ENCODE assay signal across 15 cellular contexts in genomic region chr1:30798389-30798951, GRCh38. TPM values are rescaled to one million over a fixed set of nuclear protein-coding genes. Genes with fewer than 3 reads are reported as not detected.
DNase-seq lines count a peak whose midpoint lies in the region; ATAC-seq and TF ChIP-seq lines count a peak whose summit lies in the region.
"Had no signal": no experiment of that assay in that cellular context is flagged by ENCODE, and none has a peak within 500 bp of the region (broad histone marks: within the 10 kb centered on the region; RNA-seq: fewer than 3 reads in every experiment).

No MANE protein-coding gene starts in this region.

- no peak overlapping the region for H3K27ac Mint-ChIP-seq in CD4-positive, alpha-beta memory T cell
- H3K27ac Mint-ChIP-seq in effector memory CD8-positive, alpha-beta T cell = peak overlapping the region in 1 of 2 donors; percentile 85
- H3K27ac Mint-ChIP-seq: activated CD4-positive, alpha-beta T cell treated with anti-CD3 and anti-CD28 coated beads, Interleukin-2, amount 10 ng/mL, durations not matched to agents 24 days and 14 days; natural killer cell had no signal

- H2AFZ ChIP-seq in HCT116 (ENCODE audit: low read depth, low read length, poor library complexity, severe bottlenecking) = no peak overlapping the region

- H4K20me1 ChIP-seq in HCT116 (ENCODE audit: insufficient read depth) = no peaks in the 10 kb centered on the region

- no peak overlapping the region for H3K4me3 Mint-ChIP-seq in CD4-positive, alpha-beta memory T cell
- no peak overlapping the region for H3K4me3 Mint-ChIP-seq in effector memory CD8-positive, alpha-beta T cell
- H3K4me3 Mint-ChIP-seq: activated CD4-positive, alpha-beta T cell treated with anti-CD3 and anti-CD28 coated beads, Interleukin-2, amount 10 ng/mL, durations not matched to agents 24 days and 14 days; natural killer cell had no signal

- no peaks in the 10 kb centered on the region for H3K9me2 ChIP-seq in HCT116 (ENCODE audit: insufficient read depth)

- POLR2A ChIA-PET in HCT116 (lab: Charles Lee) = interaction anchor here (1.2 kb wide), 1 partner anchor 112 kb away, joined by 6 read pairs; no protein-coding TSS in a partner anchor
- POLR2A ChIA-PET in CD4-positive, alpha-beta memory T cell (lab: Charles Lee; ENCODE audit: partially characterized antibody) = no interaction called here

- no peaks in the 10 kb centered on the region for H3K36me3 Mint-ChIP-seq in CD4-positive, alpha-beta memory T cell
- H3K36me3 Mint-ChIP-seq in effector memory CD8-positive, alpha-beta T cell (ENCODE audit: insufficient read depth) = no peaks in the 10 kb centered on the region
- H3K36me3 Mint-ChIP-seq: natural killer cell had no signal

- TF ChIP-seq CTCF in HCT116 (IDR thresholded peaks at IDR 0.05 in 2 of 3, conservative IDR thresholded peaks at IDR 0.05 in 1 of 3; ENCODE audit: borderline replicate concordance in 1 of 3, insufficient read depth in 1 of 3, low read depth in 2 of 3, low read length in 2 of 3) = no peak
- TF ChIP-seq CTCF in breast epithelium (IDR thresholded peaks at IDR 0.05) = no peak
- TF ChIP-seq CTCF in spleen (IDR thresholded peaks at IDR 0.05 in 8 of 11, conservative IDR thresholded peaks at IDR 0.05 in 3 of 11) = no peak

- H3K79me2 ChIP-seq in HCT116 (ENCODE audit: insufficient read depth, low read length) = no peaks in the 10 kb centered on the region

- H3K4me3 ChIP-seq in HCT116 (replicated peaks in 1 of 2; ENCODE audit: low read depth in 1 of 2, low read length in 2 of 2) (no peak overlapping the region), breast epithelium (no peak overlapping the region), spleen (no peak overlapping the region)
- H3K4me3 ChIP-seq in CD4-positive, alpha-beta memory T cell (ENCODE audit: low read length in 2 of 2) = no peak overlapping the region

- H3K36me3 ChIP-seq in HCT116 (ENCODE audit: control insufficient read depth in 1 of 2, insufficient read depth in 2 of 2, low read length in 2 of 2) (no peaks in the 10 kb centered on the region), breast epithelium (no peaks in the 10 kb centered on the region), spleen (no peaks in the 10 kb centered on the region)
- no peaks in the 10 kb centered on the region for H3K36me3 ChIP-seq in CD4-positive, alpha-beta memory T cell (ENCODE audit: insufficient read depth, low read length)

- no peak overlapping the region for H3K9ac ChIP-seq in HCT116 (ENCODE audit: low read length)

- no peak for DNase-seq in HCT116 (ENCODE audit: low read depth, low spot score)
- DNase-seq in breast epithelium (ENCODE audit: low spot score in 2 of 2) = no peak
- peak; percentile 28 to 54 for DNase-seq in left colon
- no peak for DNase-seq in spleen
- DNase-seq in CD4-positive, alpha-beta memory T cell = no peak
- DNase-seq in activated effector memory CD4-positive, alpha-beta T cell treated with anti-CD3 and anti-CD28 coated beads, Interleukin-2, amount 50 U/mL, for 16 hours = no peak
- no peak for DNase-seq in effector memory CD8-positive, alpha-beta T cell
- DNase-seq: activated CD4-positive, alpha-beta T cell treated with anti-CD3 and anti-CD28 coated beads, Interleukin-2, amount 10 ng/mL, durations not matched to agents 24 days and 14 days; activated effector memory CD4-positive, alpha-beta T cell treated with Interleukin-2 at 50 U/mL for 16 hours; AML-193; KBM-7; natural killer cell; NCI-H187; SW 1271 had no signal

- H3K9me3 Mint-ChIP-seq in CD4-positive, alpha-beta memory T cell = no peaks in the 10 kb centered on the region
- H3K9me3 Mint-ChIP-seq in effector memory CD8-positive, alpha-beta T cell = no peaks in the 10 kb centered on the region
- H3K9me3 Mint-ChIP-seq: activated CD4-positive, alpha-beta T cell treated with anti-CD3 and anti-CD28 coated beads, Interleukin-2, amount 10 ng/mL, durations not matched to agents 24 days and 14 days; natural killer cell had no signal

- H3K27me3 ChIP-seq in HCT116 (ENCODE audit: insufficient read depth, low read length) (no peaks in the 10 kb centered on the region), breast epithelium (no peaks in the 10 kb centered on the region), spleen (replicated peaks in 1 of 7) (peaks cover 0 to 14% (median 0%) of the 10 kb centered on the region in 7 donors)
- H3K27me3 ChIP-seq in CD4-positive, alpha-beta memory T cell (ENCODE audit: insufficient read depth, low read length) = no peaks in the 10 kb centered on the region

- TF ChIP-seq POLR2A in HCT116 (IDR thresholded peaks at IDR 0.05; ENCODE audit: borderline replicate concordance, extremely low read depth, insufficient read depth, insufficient read length) (no peak), breast epithelium (IDR thresholded peaks at IDR 0.05) (no peak), spleen (IDR thresholded peaks at IDR 0.05) (no peak)

- TF ChIP-seq RAD21 in HCT116 (IDR thresholded peaks at IDR 0.05; ENCODE audit: low read depth) = no peak

- H3K27ac ChIP-seq in HCT116 (ENCODE audit: low read depth, low read length) (peak overlapping the region; percentile 65), breast epithelium (peak overlapping the region; percentile 65 to 73), spleen (peak overlapping the region in 7 of 8 donors; percentile 58 to 82 (median 71))
- H3K27ac ChIP-seq in CD4-positive, alpha-beta memory T cell (ENCODE audit: low read depth, low read length) = no peak overlapping the region

- WGBS in spleen, 5 donors = 41 to 53% (median 45%) methylated on average over 7 of the region's 7 CpGs

- H3K9me3 ChIP-seq in HCT116 (ENCODE audit: control insufficient read depth in 1 of 2, insufficient read depth in 1 of 2, low read depth in 1 of 2, low read length in 2 of 2) (no peaks in the 10 kb centered on the region), breast epithelium (no peaks in the 10 kb centered on the region), spleen (no peaks in the 10 kb centered on the region)
- H3K9me3 ChIP-seq in CD4-positive, alpha-beta memory T cell (ENCODE audit: control insufficient read depth in 1 of 2, low read length in 2 of 2) = no peaks in the 10 kb centered on the region

- peaks cover 0 to 5% of the 10 kb centered on the region in 2 donors for H3K27me3 Mint-ChIP-seq in CD4-positive, alpha-beta memory T cell
- H3K27me3 Mint-ChIP-seq in effector memory CD8-positive, alpha-beta T cell = peaks cover 4 to 14% of the 10 kb centered on the region in 2 donors

- peaks cover 29 to 38% of the 10 kb centered on the region in 2 experiments for H3K4me1 ChIP-seq in HCT116 (ENCODE audit: control insufficient read depth in 1 of 2, insufficient read depth in 2 of 2, low read length in 2 of 2)
- H3K4me1 ChIP-seq in breast epithelium = peaks cover 8% of the 10 kb centered on the region in 2 donors
- peaks cover 8 to 53% (median 39%) of the 10 kb centered on the region in 6 donors for H3K4me1 ChIP-seq in spleen
- peaks cover 5% of the 10 kb centered on the region for H3K4me1 ChIP-seq in CD4-positive, alpha-beta memory T cell (ENCODE audit: insufficient read depth, low read length)

- no peak for ATAC-seq in HCT116
- ATAC-seq in left colon = peak; percentile 47
- no peak for ATAC-seq in activated CD4-positive, CD25-positive, alpha-beta regulatory T cell treated with anti-CD3 and anti-CD28 coated beads, Interleukin-2, amount 50 U/mL, for 24 hours
- no peak for ATAC-seq in effector memory CD8-positive, alpha-beta T cell (replicated peaks)

- peak overlapping the region; percentile 91 for H3K4me2 ChIP-seq in HCT116 (ENCODE audit: low read length)

- intact Hi-C loops in HCT116 (cut with micrococcal nuclease) = no loop called here
- intact Hi-C loops in breast epithelium (cut with DNase I; ENCODE audit: low total_unique reads) = no loop called here
- intact Hi-C loops in left colon (cut with DNase I, micrococcal nuclease) = no loop called here
- intact Hi-C loops in spleen (cut with DNase I; ENCODE audit: low total_unique reads) = no loop called here
- intact Hi-C loops in CD4-positive, alpha-beta memory T cell (cut with micrococcal nuclease) = no loop called here

- CTCF ChIA-PET in HCT116 (lab: Charles Lee) = interaction anchor here (0.6 to 3.1 kb wide), 7 partner anchors 8 to 112 kb away, joined by 3 to 49 read pairs (median 7); no protein-coding TSS in a partner anchor
- CTCF ChIA-PET in CD4-positive, alpha-beta memory T cell (lab: Charles Lee; ENCODE audit: partially characterized antibody) = interaction anchor here (1.2 kb wide), 1 partner anchor 19 kb away, joined by 3 read pairs; no protein-coding TSS in a partner anchor

- RAD21 ChIA-PET in HCT116 (lab: Charles Lee; ENCODE audit: low non-redundant PET in 1 of 2, low total read pairs in 2 of 2, uncharacterized antibody in 2 of 2, unreplicated experiment in 2 of 2) = interaction anchor here (0.5 to 3.1 kb wide), 3 partner anchors 10 to 112 kb away, joined by 3 to 13 read pairs (median 10); no protein-coding TSS in a partner anchor

- peaks cover 0 to 5% (median 4%) of the 10 kb centered on the region in 4 donors for H3K4me1 Mint-ChIP-seq in CD4-positive, alpha-beta memory T cell
- H3K4me1 Mint-ChIP-seq in effector memory CD8-positive, alpha-beta T cell (ENCODE audit: low read depth in 2 of 2) = peaks cover 6% of the 10 kb centered on the region in 2 donors

- BruUV-seq in HCT116 (replicated peaks; lab: Mats Ljungman, UMichigan) = no TSS peak

TF ChIP-seq in HCT116, 20 proteins besides CTCF, POLR2A, EP300 and RAD21 (continues in another document):
- TF ChIP-seq ZBTB33 (IDR thresholded peaks at IDR 0.05; ENCODE audit: extremely low read depth, insufficient replicate concordance, low read length) = no peak
- TF ChIP-seq EZH2 (IDR thresholded peaks at IDR 0.05) = no peak
- no peak for TF ChIP-seq FOSL1 (IDR thresholded peaks at IDR 0.05; ENCODE audit: low read depth)
- no peak for TF ChIP-seq EZH2phosphoT487 (IDR thresholded peaks at IDR 0.05; ENCODE audit: borderline replicate concordance)

RNA-seq across cellular contexts. Expression of gene LAPTM5, which starts 40.9 kb away (rescaled TPM):
- total RNA-seq in HCT116 (2021; ENCODE audit: unreplicated experiment) = 1.5 TPM
- polyA plus RNA-seq in HCT116 (2012) = 0.11 and 0.14 TPM in 2 replicates
- 100 to 1,000 TPM in 1 of 3 donors, 10 to 100 TPM in 2; 41.3 to 130 (median 70.1) TPM for total RNA-seq in breast epithelium
- total RNA-seq in left colon = 10 to 100 TPM; 10.7 to 49.1 TPM
- 100 to 1,000 TPM; 473 to 747 (median 586) TPM for total RNA-seq in spleen
- 100 to 1,000 TPM; 419 to 691 (median 502) TPM for polyA plus RNA-seq in spleen
- total RNA-seq in CD4-positive, alpha-beta memory T cell = 100 to 1,000 TPM; 587 to 608 TPM
- polyA plus RNA-seq in CD4-positive, alpha-beta memory T cell = 100 to 1,000 TPM; 563 to 851 TPM

Comparison
In these comparisons a context has a peak if more than half of its experiments do, and no peak if none do; other contexts are left out.
1. DNase-seq: peak in left colon (2 of 2); none in HCT116 (single experiment), breast epithelium (0 of 2), spleen (single experiment), CD4-positive, alpha-beta memory T cell (0 of 5), activated effector memory CD4-positive, alpha-beta T cell treated with anti-CD3 and anti-CD28 coated beads, Interleukin-2, amount 50 U/mL, for 16 hours (single experiment) and effector memory CD8-positive, alpha-beta T cell (0 of 3).